Comparison of ENCODE assay signal across 2 cellular contexts in genomic region chr5:140672455-140673186, GRCh38.
A peak's percentile ranks its signal among the peaks of the same experiment; 100 is the strongest.
TF ChIP-seq lines count a peak whose summit lies in the region.

No MANE protein-coding gene starts in this region.

TF ChIP-seq in K562, 482 proteins besides CTCF, POLR2A, EP300 and RAD21:
- TF ChIP-seq, protein P1, sequence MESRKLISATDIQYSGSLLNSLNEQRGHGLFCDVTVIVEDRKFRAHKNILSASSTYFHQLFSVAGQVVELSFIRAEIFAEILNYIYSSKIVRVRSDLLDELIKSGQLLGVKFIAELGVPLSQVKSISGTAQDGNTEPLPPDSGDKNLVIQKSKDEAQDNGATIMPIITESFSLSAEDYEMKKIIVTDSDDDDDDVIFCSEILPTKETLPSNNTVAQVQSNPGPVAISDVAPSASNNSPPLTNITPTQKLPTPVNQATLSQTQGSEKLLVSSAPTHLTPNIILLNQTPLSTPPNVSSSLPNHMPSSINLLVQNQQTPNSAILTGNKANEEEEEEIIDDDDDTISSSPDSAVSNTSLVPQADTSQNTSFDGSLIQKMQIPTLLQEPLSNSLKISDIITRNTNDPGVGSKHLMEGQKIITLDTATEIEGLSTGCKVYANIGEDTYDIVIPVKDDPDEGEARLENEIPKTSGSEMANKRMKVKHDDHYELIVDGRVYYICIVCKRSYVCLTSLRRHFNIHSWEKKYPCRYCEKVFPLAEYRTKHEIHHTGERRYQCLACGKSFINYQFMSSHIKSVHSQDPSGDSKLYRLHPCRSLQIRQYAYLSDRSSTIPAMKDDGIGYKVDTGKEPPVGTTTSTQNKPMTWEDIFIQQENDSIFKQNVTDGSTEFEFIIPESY (CRISPR knock-in tag; IDR thresholded peaks at IDR 0.05): peak; percentile 98
- TF ChIP-seq POLR2G (IDR thresholded peaks at IDR 0.05; ENCODE audit: low read depth, low read length): peak; percentile 75
- no peak for TF ChIP-seq HDGF (IDR thresholded peaks at IDR 0.05)
- no peak for TF ChIP-seq ZBTB7A (IDR thresholded peaks at IDR 0.05; ENCODE audit: borderline replicate concordance, control insufficient read depth, low read depth, low read length)
- TF ChIP-seq CXXC5 (CRISPR knock-in tag; IDR thresholded peaks at IDR 0.05): no peak
- peak; percentile 49; the same call in 1 of the 2 replicates for TF ChIP-seq RBFOX2 (IDR thresholded peaks at IDR 0.05; ENCODE audit: low read depth, low read length)
- peak; percentile 22 for TF ChIP-seq FUS (optimal IDR thresholded peaks at IDR 0.05; ENCODE audit: low read depth, low read length)
- TF ChIP-seq KLF1 (tag; IDR thresholded peaks at IDR 0.05): no peak

TF ChIP-seq in GM12891, 5 proteins besides CTCF, POLR2A, EP300 and RAD21:
- TF ChIP-seq PAX5 (IDR thresholded peaks at IDR 0.05; ENCODE audit: insufficient read depth, low read length, severe bottlenecking): no peak
- TF ChIP-seq POLR2AphosphoS5 (IDR thresholded peaks at IDR 0.05; ENCODE audit: low read depth, low read length): no peak
